In genomic region chr2:70190086-70190412, GRCh38 we compare ENCODE assay signal across 8 cellular contexts. TPM values are rescaled to one million over a fixed set of nuclear protein-coding genes. Genes with fewer than 3 reads are reported as not detected.
DNase-seq lines count a peak whose midpoint lies in the region; ATAC-seq, FAIRE-seq and TF ChIP-seq lines count a peak whose summit lies in the region.

No MANE protein-coding gene starts in this region.

- H3K36me3 ChIP-seq in Peyer's patch = no peaks in the 10 kb centered on the region
- H3K36me3 ChIP-seq in liver (ENCODE audit: control insufficient read depth in 4 of 4, insufficient read depth in 3 of 4, low read depth in 1 of 4, low read length in 3 of 4) = no peaks in the 10 kb centered on the region

- H3K9me3 ChIP-seq in A549 = no peaks in the 10 kb centered on the region
- no peaks in the 10 kb centered on the region for H3K9me3 ChIP-seq in Peyer's patch
- H3K9me3 ChIP-seq in liver (ENCODE audit: control insufficient read depth in 4 of 4, low read length in 3 of 4) = no peaks in the 10 kb centered on the region

- no peaks in the 10 kb centered on the region for H3K27me3 ChIP-seq in Peyer's patch
- no peaks in the 10 kb centered on the region for H3K27me3 ChIP-seq in liver (ENCODE audit: control insufficient read depth in 4 of 4, insufficient read depth in 4 of 4, low read length in 3 of 4)

- DNase-seq in A549 (ENCODE audit: low read depth in 1 of 2, low spot score in 1 of 2) (no peak), Peyer's patch (peak in 1 of 3 donors; percentile 36), cardiac fibroblast (ENCODE audit: low read depth in 2 of 2) (peak in 1 of 2 donors; percentile 67), amniotic stem cell (lab: John Stamatoyannopoulos, UW) (no peak)
- peak; percentile 69 for DNase-seq in stimulated activated naive CD4-positive, alpha-beta T cell treated with Interleukin-2 at 50 U/mL for 16 hours (lab: John Stamatoyannopoulos, UW)

- CTCF ChIA-PET in A549 (lab: Yijun Ruan, JAX) = interaction anchor here (0.9 to 1.2 kb wide), 2 partner anchors 11 to 119 kb away, joined by 4 read pairs; no protein-coding TSS in a partner anchor

- H3K4me2 ChIP-seq in A549 = peak overlapping the region; percentile 73

- TF ChIP-seq RAD21 in A549 (conservative IDR thresholded peaks at IDR 0.05 in 1 of 2, IDR thresholded peaks at IDR 0.05 in 1 of 2) (no peak), liver (IDR thresholded peaks at IDR 0.05) (no peak)

- peak; percentile 16 to 41 for ATAC-seq in A549
- peak; percentile 31 for ATAC-seq in GM18498 (IDR thresholded peaks at IDR 0.05; ENCODE audit: unreplicated experiment)
- ATAC-seq in HG02943 (IDR thresholded peaks at IDR 0.05; ENCODE audit: low read depth, unreplicated experiment) = peak; percentile 12

- POLR2A ChIA-PET in A549 (lab: Yijun Ruan, JAX) = interaction anchor here (1.2 to 1.9 kb wide), 5 partner anchors 8 to 276 kb away, joined by 6 to 28 read pairs (median 11); partner anchors contain the start of gene MXD1

- no peak for FAIRE-seq in A549 (lab: Jason Lieb, UNC)

- TF ChIP-seq CTCF in A549 (IDR thresholded peaks at IDR 0.05) = no peak
- TF ChIP-seq CTCF in Peyer's patch (IDR thresholded peaks at IDR 0.05) = no peak
- TF ChIP-seq CTCF in cardiac fibroblast (IDR thresholded peaks at IDR 0.05; ENCODE audit: low read depth, low read length) = no peak
- no peak for TF ChIP-seq CTCF in liver (IDR thresholded peaks at IDR 0.05; ENCODE audit: low read depth, low read length, missing input control)

- TF ChIP-seq EP300 in A549 (IDR thresholded peaks at IDR 0.05) = no peak

- H3K4me3 ChIP-seq in A549 (peak overlapping the region; percentile 75), Peyer's patch (peak overlapping the region; percentile 58 to 72 (median 66)), cardiac fibroblast (replicated peaks in 1 of 2; ENCODE audit: low read depth in 2 of 2, low read length in 2 of 2) (peak overlapping the region; percentile 65 to 82), liver (ENCODE audit: low read depth in 1 of 3, low read length in 3 of 3) (peak overlapping the region; percentile 67 to 100 (median 97))

- H3K4me1 ChIP-seq in A549 = peaks cover 14% of the 10 kb centered on the region
- no peaks in the 10 kb centered on the region for H3K4me1 ChIP-seq in Peyer's patch
- H3K4me1 ChIP-seq in liver (ENCODE audit: control insufficient read depth in 4 of 4, insufficient read depth in 4 of 4, low read length in 3 of 4) = peaks cover 0 to 3% (median 3%) of the 10 kb centered on the region in 4 donors

- peak overlapping the region; percentile 84 to 100 for H3K9ac ChIP-seq in liver (ENCODE audit: low read depth in 1 of 2, low read length in 2 of 2)

- 3% methylated on average over 8 of the region's 8 CpGs for WGBS in A549 (ENCODE audit: missing lambda C conversion rate)
- WGBS in liver = 1% methylated on average over 8 of the region's 8 CpGs

- no peak for TF ChIP-seq POLR2A in A549 (IDR thresholded peaks at IDR 0.05; ENCODE audit: low read length)
- TF ChIP-seq POLR2A in Peyer's patch (IDR thresholded peaks at IDR 0.05) = no peak

- H3K27ac ChIP-seq in A549 = peak overlapping the region; percentile 92 to 97
- peak overlapping the region; percentile 92 to 97 (median 95) for H3K27ac ChIP-seq in Peyer's patch
- peak overlapping the region; percentile 99 to 100 for H3K27ac ChIP-seq in liver (ENCODE audit: low read depth in 1 of 2, low read length in 2 of 2)

TF ChIP-seq in A549, 52 proteins besides CTCF, POLR2A, EP300 and RAD21:
- TF ChIP-seq TP53 (CRISPR knock-in tag; IDR thresholded peaks at IDR 0.05) (peak; percentile 6; the same call in 1 of the 2 replicates), KDM5A (IDR thresholded peaks at IDR 0.05) (no peak)

TF ChIP-seq in liver, 16 proteins besides CTCF, POLR2A, EP300 and RAD21:
- TF ChIP-seq JUND (IDR thresholded peaks at IDR 0.05) (no peak), SP1 (IDR thresholded peaks at IDR 0.05) (no peak), NR2F2 (IDR thresholded peaks at IDR 0.05) (no peak), TAF1 (conservative IDR thresholded peaks at IDR 0.05) (no peak), GABPA (IDR thresholded peaks at IDR 0.05 in 1 of 2, conservative IDR thresholded peaks at IDR 0.05 in 1 of 2) (no peak), YY1 (IDR thresholded peaks at IDR 0.05) (no peak), RXRA (IDR thresholded peaks at IDR 0.05) (no peak), ZBTB33 (IDR thresholded peaks at IDR 0.05) (no peak), REST (IDR thresholded peaks at IDR 0.05) (no peak)
- TF ChIP-seq, protein P1, sequence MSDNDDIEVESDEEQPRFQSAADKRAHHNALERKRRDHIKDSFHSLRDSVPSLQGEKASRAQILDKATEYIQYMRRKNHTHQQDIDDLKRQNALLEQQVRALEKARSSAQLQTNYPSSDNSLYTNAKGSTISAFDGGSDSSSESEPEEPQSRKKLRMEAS (IDR thresholded peaks at IDR 0.05) = no peak
TF ChIP-seq in liver: peak in this region for 0.

RNA-seq across cellular contexts. Expression of gene C2orf42, which starts 0.8 kb away (rescaled TPM):
- polyA plus RNA-seq in A549 (2011; rRNA removed) (10.4 and 14.8 TPM in 2 replicates), A549 (2017; fragmentation: RNase III; extraction: RNeasy Plus Mini Kit Qiagen cat#74134 plus additional on column Dnase treatment) (8.1 to 9.5 TPM (median 8.3 TPM) in 3 replicates), liver (1 to 10 TPM; 8.1 to 8.8 TPM)
- polyA plus RNA-seq in A549 (2012; cell fraction: cytosol; rRNA removed) = 3.6 and 4.9 TPM in 2 replicates
- polyA plus RNA-seq in A549 (2012; cell fraction: nucleus; rRNA removed) = 5.0 and 7.0 TPM in 2 replicates
- 49.4 and 61.1 TPM in 2 replicates for polyA minus RNA-seq in A549 (2011; rRNA and poly(A)+ RNA removed)
- total RNA-seq in Peyer's patch (10 to 100 TPM; 10.3 to 18.7 (median 14.0) TPM), liver (10 to 100 TPM; 18.5 to 20.6 TPM)

RNA-seq across cellular contexts. Expression of gene TIA1, which starts 58.4 kb away (rescaled TPM):
- polyA plus RNA-seq in A549 (2011; rRNA removed) = 148 and 173 TPM in 2 replicates
- polyA plus RNA-seq in A549 (2012; cell fraction: cytosol; rRNA removed) = 43.0 and 50.7 TPM in 2 replicates
- 60.2 and 64.0 TPM in 2 replicates for polyA plus RNA-seq in A549 (2012; cell fraction: nucleus; rRNA removed)
- polyA plus RNA-seq in A549 (2017; fragmentation: RNase III; extraction: RNeasy Plus Mini Kit Qiagen cat#74134 plus additional on column Dnase treatment) = 59.5 to 65.8 TPM (median 61.2 TPM) in 3 replicates
- 117 and 131 TPM in 2 replicates for polyA minus RNA-seq in A549 (2011; rRNA and poly(A)+ RNA removed)
- total RNA-seq in Peyer's patch = 100 to 1,000 TPM; 132 to 229 (median 175) TPM
- total RNA-seq in liver = 10 to 100 TPM; 55.1 to 56.2 TPM
- polyA plus RNA-seq in liver = 10 to 100 TPM; 10.2 to 38.0 TPM
